Comparison of ENCODE assay signal across 16 cellular contexts in genomic region chr9:18543406-18543965, GRCh38.
DNase-seq lines count a peak whose midpoint lies in the region; ATAC-seq and TF ChIP-seq lines count a peak whose summit lies in the region.
"Had no signal": no experiment of that assay in that cellular context is flagged by ENCODE, and none has a peak within 500 bp of the region (broad histone marks: within the 10 kb centered on the region; RNA-seq: fewer than 3 reads in every experiment).

No MANE protein-coding gene starts in this region.

- no peaks in the 10 kb centered on the region for H3K9me3 ChIP-seq in hepatocyte (ENCODE audit: low read depth)
- H3K9me3 ChIP-seq: A549 had no signal

- H3K27me3 ChIP-seq in ACC112 (ENCODE audit: insufficient read depth, low read length) (no peaks in the 10 kb centered on the region), hepatocyte (no peaks in the 10 kb centered on the region)
- H3K27me3 ChIP-seq: cardiac muscle cell had no signal

- H3K4me2 ChIP-seq in hepatocyte, result no peak overlapping the region
- H3K4me2 ChIP-seq: A549 had no signal

- ATAC-seq in HG03108 (IDR thresholded peaks at IDR 0.05; ENCODE audit: unreplicated experiment), result no peak
- ATAC-seq: A549 had no signal

- H4K20me1 ChIP-seq in hepatocyte (ENCODE audit: insufficient read depth, poor library complexity, severe bottlenecking), result no peaks in the 10 kb centered on the region

- DNase-seq in HS-27A (ENCODE audit: low read depth) (peak; percentile 50), astrocyte of the spinal cord (ENCODE audit: low read depth, low spot score) (peak; percentile 87), hepatocyte (ENCODE audit: low spot score) (no peak), NCI-H2196 (lab: John Stamatoyannopoulos, UW; ENCODE audit: unreplicated experiment) (no peak), GDM1 (lab: John Stamatoyannopoulos, UW) (no peak)
- DNase-seq in activated CD8-positive, alpha-beta memory T cell treated with anti-CD3 and anti-CD28 coated beads for 24 hours, result no peak
- DNase-seq: activated B cell treated with CpG ODN at 0.5 μM for 24 hours; activated T-cell treated with anti-CD3 and anti-CD28 coated beads, Interleukin-2, amount 50 U/mL, for 24 hours; DND-41; H9; NCI-H748 treated with DMSO at 0.1 percent for 48 hours; stimulated activated CD8-positive, alpha-beta memory T cell treated with anti-CD3 and anti-CD28 coated beads, Interleukin-4, amount 100 ng/mL, for 48 hours had no signal

- H3K4me1 ChIP-seq in ACC112 (ENCODE audit: control insufficient read depth, insufficient read depth, low read length, unreplicated experiment), result peaks cover 44% of the 10 kb centered on the region
- H3K4me1 ChIP-seq in hepatocyte (ENCODE audit: insufficient read depth), result no peaks in the 10 kb centered on the region
- H3K4me1 ChIP-seq: A549 had no signal

- in situ Hi-C loops in astrocyte of the spinal cord (cut with HindIII; ENCODE audit: low sequenced_read_pairs), result no loop called here

- H3K79me2 ChIP-seq in ACC112 (ENCODE audit: control insufficient read depth, insufficient read depth, low read length, unreplicated experiment) (no peaks in the 10 kb centered on the region), hepatocyte (no peaks in the 10 kb centered on the region)

- H3K27ac ChIP-seq in ACC112 (ENCODE audit: low read depth, low read length) (peak overlapping the region; percentile 99), hepatocyte (peak overlapping the region; percentile 19)
- H3K27ac ChIP-seq: A549, cardiac muscle cell had no signal

- H2AFZ ChIP-seq in ACC112 (ENCODE audit: low read length, unreplicated experiment) (peak overlapping the region; percentile 52), hepatocyte (no peak overlapping the region)

- H3K36me3 ChIP-seq in ACC112 (ENCODE audit: insufficient read depth, low read length) (peaks cover 10% of the 10 kb centered on the region), hepatocyte (replicated peaks; ENCODE audit: insufficient read depth, low read depth) (no peaks in the 10 kb centered on the region)
- H3K36me3 ChIP-seq: cardiac muscle cell had no signal

- H3K9me2 ChIP-seq in hepatocyte (replicated peaks; ENCODE audit: insufficient read depth), result no peaks in the 10 kb centered on the region

- H3K4me3 ChIP-seq in ACC112 (ENCODE audit: low read depth, low read length) (peak overlapping the region; percentile 41; the same call in 1 of the 2 replicates), astrocyte of the spinal cord (ENCODE audit: low read depth, low read length) (no peak overlapping the region), hepatocyte (no peak overlapping the region)
- H3K4me3 ChIP-seq: A549, cardiac muscle cell had no signal

- no peak for TF ChIP-seq CTCF in astrocyte of the spinal cord (IDR thresholded peaks at IDR 0.05; ENCODE audit: low read depth, low read length)
- TF ChIP-seq CTCF in hepatocyte (IDR thresholded peaks at IDR 0.05; ENCODE audit: poor library complexity), result no peak

- WGBS in hepatocyte (ENCODE audit: low lambda C conversion rate, missing lambda C conversion rate), result 77% methylated on average over 2 of the region's 2 CpGs

Comparison
In these comparisons a context has a peak if more than half of its experiments do, and no peak if none do; other contexts are left out.
1. DNase-seq: peak in HS-27A (single experiment) and astrocyte of the spinal cord (single experiment); none in hepatocyte (single experiment), activated CD8-positive, alpha-beta memory T cell treated with anti-CD3 and anti-CD28 coated beads for 24 hours (single experiment), NCI-H2196 (single experiment) and GDM1 (single experiment).